1 cellular context compared by ENCODE assay signal in genomic region chr5:68433921-68434879, GRCh38.
TF ChIP-seq lines count a peak whose summit lies in the region.

No MANE protein-coding gene starts in this region.

TF ChIP-seq in HEK293, 187 proteins besides CTCF, POLR2A, EP300 and RAD21 (continued from another document):
- TF ChIP-seq KLF8 (tag by site-specific recombination; IDR thresholded peaks at IDR 0.05): no peak
- no peak for TF ChIP-seq KLF1 (tag by site-specific recombination; IDR thresholded peaks at IDR 0.05)
- TF ChIP-seq ZNF335 (tag by site-specific recombination; conservative IDR thresholded peaks at IDR 0.05): peak; percentile 56
- TF ChIP-seq ZBTB17 (tag by site-specific recombination; IDR thresholded peaks at IDR 0.05): 0 out of 2 replicates have a peak, but pooled peaks have one; percentile 26
- TF ChIP-seq GLIS1 (tag by site-specific recombination; IDR thresholded peaks at IDR 0.05): peak; percentile 16; the same call in 1 of the 2 replicates
- peak; percentile 35; the same call in 1 of the 2 replicates for TF ChIP-seq ZIC2 (tag by site-specific recombination; IDR thresholded peaks at IDR 0.05)
- no peak for TF ChIP-seq PATZ1 (tag by site-specific recombination; IDR thresholded peaks at IDR 0.05)
- TF ChIP-seq ZNF548 (tag by site-specific recombination; IDR thresholded peaks at IDR 0.05): no peak
TF ChIP-seq in HEK293: peak in this region for 20.
